ENCODE assay signal across 7 cellular contexts in the genomic region with DNA sequence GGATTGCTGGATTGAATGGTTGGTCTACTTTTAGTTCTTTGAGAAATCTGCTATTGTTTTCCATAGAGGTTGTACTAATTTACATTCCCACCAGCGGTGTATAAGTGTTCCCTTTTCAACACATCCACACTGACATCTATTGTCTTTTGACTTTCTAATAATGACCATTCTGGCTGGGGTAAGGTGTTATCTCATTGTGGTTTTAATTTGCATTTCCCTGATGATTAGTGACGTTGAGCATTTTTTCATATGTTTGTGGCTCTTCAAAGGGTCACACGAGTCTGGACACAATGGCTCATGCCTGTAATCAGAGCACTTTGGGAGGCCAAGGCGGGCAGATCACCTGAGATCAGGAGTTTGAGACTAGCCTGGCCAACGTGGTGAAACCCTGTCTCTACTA. TPM values are rescaled to one million over a fixed set of nuclear protein-coding genes. Genes with fewer than 3 reads are reported as not detected.
"Had no signal": no experiment of that assay in that cellular context is flagged by ENCODE, and none has a peak within 500 bp of the region (broad histone marks: within the 10 kb centered on the region; RNA-seq: fewer than 3 reads in every experiment).

No MANE protein-coding gene starts in this region.

RNA-seq across cellular contexts. Expression of a gene that starts 18.1 kb away (rescaled TPM):
- total RNA-seq: GM23248, GM23338, H1, H4, H7, H9, HFFc6 had no signal
- polyA plus RNA-seq: GM23248, GM23338, H1 had no signal

RNA-seq across cellular contexts. Expression of a gene that starts 22.0 kb away (rescaled TPM):
- total RNA-seq: GM23248, HFFc6 had no signal

RNA-seq across cellular contexts. Expression of a gene that starts 41.4 kb away (rescaled TPM):
- total RNA-seq: GM23248, H1, H4, H7, H9, HFFc6 had no signal
- polyA plus RNA-seq: GM23248, GM23338, H1 had no signal
